9 cellular contexts compared by ENCODE assay signal in the genomic region with DNA sequence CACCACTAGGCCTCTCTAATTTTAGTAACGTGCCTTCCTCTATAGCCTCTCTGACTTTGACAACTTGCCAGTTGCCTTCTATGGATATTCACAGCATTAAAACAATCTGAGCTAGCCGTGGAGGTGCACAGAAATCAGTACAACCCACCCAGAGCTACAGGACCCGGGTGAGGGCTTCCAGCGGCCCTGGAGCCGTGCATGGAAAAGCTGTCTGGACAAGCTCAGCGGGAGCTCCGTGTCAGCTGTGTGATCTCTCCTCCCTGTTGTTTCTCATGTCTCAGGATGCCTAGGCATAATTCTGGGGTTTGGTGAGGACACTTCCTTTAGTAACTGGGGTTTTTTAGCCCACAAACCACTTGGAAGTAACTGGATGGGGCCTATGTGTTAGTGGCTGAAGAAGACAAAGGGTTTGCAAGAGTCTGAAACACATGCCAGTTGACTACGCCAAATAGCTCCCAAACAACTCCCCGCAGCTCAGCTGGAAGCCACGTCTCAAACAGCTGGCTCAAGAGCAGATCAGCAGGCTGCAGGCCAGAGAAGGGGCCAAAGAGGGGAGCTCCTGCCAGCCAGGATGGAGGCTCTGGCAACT. TPM values are rescaled to one million over a fixed set of nuclear protein-coding genes. Genes with fewer than 3 reads are reported as not detected.
DNase-seq lines count a peak whose midpoint lies in the region; ATAC-seq lines count a peak whose summit lies in the region.
"Had no signal": no experiment of that assay in that cellular context is flagged by ENCODE, and none has a peak within 500 bp of the region (broad histone marks: within the 10 kb centered on the region; RNA-seq: fewer than 3 reads in every experiment).

No MANE protein-coding gene starts in this region.

- peak overlapping the region; percentile 43 for H3K27ac Mint-ChIP-seq in dendritic cell treated with granulocyte-macrophage colony-stimulating factor and Interleukin-4, amounts not matched to agents 40 ng/mL and 50 ng/mL, for 4 days

- no peaks in the 10 kb centered on the region for H3K27me3 ChIP-seq in mucosa of stomach (ENCODE audit: control insufficient read depth, insufficient read depth, low read length)

- H3K36me3 ChIP-seq in mucosa of stomach (ENCODE audit: control insufficient read depth, insufficient read depth, low read length), result peaks cover 6% of the 10 kb centered on the region

- no peaks in the 10 kb centered on the region for H3K4me1 Mint-ChIP-seq in dendritic cell treated with granulocyte-macrophage colony-stimulating factor and Interleukin-4, amounts not matched to agents 40 ng/mL and 50 ng/mL, for 4 days (ENCODE audit: low read depth)

- peak; percentile 87 for DNase-seq in Right ventricle myocardium inferior (ENCODE audit: missing footprints)
- DNase-seq in cardiac septum (ENCODE audit: low spot score), result no peak
- DNase-seq in activated CD4-positive, CD25-positive, alpha-beta regulatory T cell (lab: John Stamatoyannopoulos, UW), result no peak
- DNase-seq in NCI-H2081 treated with DMSO at 0.1 percent for 48 hours (lab: John Stamatoyannopoulos, UW), result no peak
- no peak for DNase-seq in DMS53 (lab: John Stamatoyannopoulos, UW)
- DNase-seq: activated T-cell treated with anti-CD3 and anti-CD28 coated beads, Interleukin-2, amount 50 U/mL, for 4 hours had no signal

- H3K4me3 ChIP-seq in mucosa of stomach (ENCODE audit: low read length), result no peak overlapping the region

- H3K4me3 Mint-ChIP-seq in dendritic cell treated with granulocyte-macrophage colony-stimulating factor and Interleukin-4, amounts not matched to agents 40 ng/mL and 50 ng/mL, for 4 days, result no peak overlapping the region
- H3K4me3 Mint-ChIP-seq: activated T-cell treated with anti-CD3 and anti-CD28 coated beads, Interleukin-2, amount 50 U/mL, for 4 hours had no signal

- peak overlapping the region; percentile 51 for H3K9ac ChIP-seq in mucosa of stomach (ENCODE audit: low read length)

- ATAC-seq in Right ventricle myocardium inferior (peak; percentile 70), GM21526 (IDR thresholded peaks at IDR 0.05; ENCODE audit: low FRiP score, unreplicated experiment) (no peak)

- H3K36me3 Mint-ChIP-seq in dendritic cell treated with granulocyte-macrophage colony-stimulating factor and Interleukin-4, amounts not matched to agents 40 ng/mL and 50 ng/mL, for 4 days (ENCODE audit: low read depth), result peaks cover 93% of the 10 kb centered on the region

- H3K9me3 ChIP-seq in mucosa of stomach (ENCODE audit: control insufficient read depth, low read length), result no peaks in the 10 kb centered on the region

- no peaks in the 10 kb centered on the region for H3K9me3 Mint-ChIP-seq in dendritic cell treated with granulocyte-macrophage colony-stimulating factor and Interleukin-4, amounts not matched to agents 40 ng/mL and 50 ng/mL, for 4 days
- H3K9me3 Mint-ChIP-seq: activated T-cell treated with anti-CD3 and anti-CD28 coated beads, Interleukin-2, amount 50 U/mL, for 4 hours had no signal

- H3K27me3 Mint-ChIP-seq in dendritic cell treated with granulocyte-macrophage colony-stimulating factor and Interleukin-4, amounts not matched to agents 40 ng/mL and 50 ng/mL, for 4 days, result no peaks in the 10 kb centered on the region

- no peaks in the 10 kb centered on the region for H3K4me1 ChIP-seq in mucosa of stomach (ENCODE audit: control insufficient read depth, insufficient read depth, low read length)

- intact Hi-C loops in Right ventricle myocardium inferior (cut with DNase I) (loop anchor here (5.0 kb wide), 1 partner anchor 148 kb away; no protein-coding TSS in a partner anchor), cardiac septum (cut with DNase I) (loop anchor here (10.0 kb wide), 1 partner anchor 290 kb away; the partner anchor contains the start of genes ALKBH2 and UNG)
- intact Hi-C loops in dendritic cell treated with granulocyte-macrophage colony-stimulating factor and Interleukin-4, amounts not matched to agents 40 ng/mL and 50 ng/mL, for 4 days (cut with micrococcal nuclease), result no loop called here

RNA-seq across cellular contexts. Expression of gene SSH1, which starts 52.9 kb away (rescaled TPM):
- total RNA-seq in Right ventricle myocardium inferior, result 30.1 TPM
- 50.6 TPM for total RNA-seq in cardiac septum
